ENCODE assay signal across 8 cellular contexts in the genomic region with DNA sequence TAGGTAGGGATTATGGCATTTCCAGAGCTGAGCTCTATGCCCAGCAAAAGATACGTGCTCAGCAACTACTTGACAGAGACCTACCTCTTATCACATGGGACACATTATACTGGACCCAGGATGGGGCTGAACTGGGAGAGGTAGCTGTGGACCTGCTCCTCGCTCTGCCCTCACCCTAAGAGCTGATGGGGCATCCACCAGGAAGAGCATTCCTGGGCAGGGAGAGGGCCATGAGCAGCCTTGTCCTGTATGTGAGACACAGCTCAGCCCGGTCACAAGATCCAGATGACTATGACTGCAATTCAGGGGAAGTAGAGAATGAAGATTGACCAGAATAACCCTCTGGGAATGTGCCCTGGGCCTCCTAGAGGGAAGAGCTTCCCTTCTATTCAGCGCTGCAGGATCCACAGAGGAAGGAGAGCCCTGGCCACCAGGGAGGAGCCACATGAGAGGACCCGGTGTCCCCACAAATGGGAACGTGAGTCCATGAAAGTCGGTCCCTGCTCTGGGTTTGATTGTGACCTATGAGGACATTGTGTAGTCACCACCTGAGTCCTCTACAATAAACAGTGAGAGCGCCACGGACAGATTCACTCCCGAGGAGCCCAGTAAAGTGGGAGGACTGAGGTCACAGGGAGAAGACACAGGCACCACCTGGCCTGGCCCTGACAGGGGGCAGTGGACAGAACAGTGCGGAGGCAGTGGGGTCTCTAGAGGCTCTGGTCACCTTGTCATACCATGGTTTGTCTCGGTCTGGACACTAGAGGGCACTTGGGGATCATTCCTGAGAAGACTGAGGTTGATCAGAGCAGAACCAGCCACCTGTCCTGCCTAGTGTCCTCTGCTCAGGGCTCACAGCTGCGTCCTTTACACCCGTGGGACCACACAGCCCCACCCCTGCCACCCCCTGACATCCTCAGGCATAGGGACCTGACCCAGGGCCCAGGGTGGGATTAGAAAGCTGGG.
DNase-seq lines count a peak whose midpoint lies in the region; ATAC-seq and TF ChIP-seq lines count a peak whose summit lies in the region.

No MANE protein-coding gene starts in this region.

- ATAC-seq in T-helper 17 cell (peak; percentile 18), GM21360 (IDR thresholded peaks at IDR 0.05; ENCODE audit: unreplicated experiment) (no peak), HG03175 (IDR thresholded peaks at IDR 0.05; ENCODE audit: unreplicated experiment) (no peak)

- H3K9me3 ChIP-seq in T-helper 17 cell (ENCODE audit: control insufficient read depth, low read length, poor library complexity, severe bottlenecking) (no peaks in the 10 kb centered on the region), right atrium auricular region (no peaks in the 10 kb centered on the region), thyroid gland (no peaks in the 10 kb centered on the region)

- H3K9me3 Mint-ChIP-seq in activated naive CD8-positive, alpha-beta T cell treated with anti-CD3 and anti-CD28 coated beads for 36 hours: no peaks in the 10 kb centered on the region

- no peaks in the 10 kb centered on the region for H3K27me3 ChIP-seq in right atrium auricular region
- no peaks in the 10 kb centered on the region for H3K27me3 ChIP-seq in thyroid gland

- peaks cover 7% of the 10 kb centered on the region for H3K4me1 Mint-ChIP-seq in T-helper 17 cell
- no peaks in the 10 kb centered on the region for H3K4me1 Mint-ChIP-seq in activated naive CD8-positive, alpha-beta T cell treated with anti-CD3 and anti-CD28 coated beads for 36 hours

- H3K36me3 ChIP-seq in right atrium auricular region (no peaks in the 10 kb centered on the region), thyroid gland (no peaks in the 10 kb centered on the region)

- DNase-seq in GF-D8 (lab: John Stamatoyannopoulos, UW) (peak; percentile 10), HuH-7.5 (ENCODE audit: low spot score) (peak; percentile 33), T-helper 17 cell (no peak), right atrium auricular region (ENCODE audit: low spot score) (peak; percentile 53), thyroid gland (peak; percentile 31 to 46)
- no peak for DNase-seq in activated naive CD8-positive, alpha-beta T cell treated with anti-CD3 and anti-CD28 coated beads for 36 hours

- H3K4me3 ChIP-seq in right atrium auricular region: no peak overlapping the region
- H3K4me3 ChIP-seq in thyroid gland (replicated peaks in 1 of 3): no peak overlapping the region

- WGBS in thyroid gland, 2 donors: 43 to 46% methylated on average over 13 of the region's 14 CpGs

- no peak for TF ChIP-seq POLR2A in thyroid gland (IDR thresholded peaks at IDR 0.05)

- H3K27ac Mint-ChIP-seq in T-helper 17 cell: no peak overlapping the region
- H3K27ac Mint-ChIP-seq in activated naive CD8-positive, alpha-beta T cell treated with anti-CD3 and anti-CD28 coated beads for 36 hours: no peak overlapping the region

- H3K4me1 ChIP-seq in right atrium auricular region (no peaks in the 10 kb centered on the region), thyroid gland (no peaks in the 10 kb centered on the region)

- TF ChIP-seq CTCF in right atrium auricular region (IDR thresholded peaks at IDR 0.05) (peak in 1 of 2 donors; percentile 38), thyroid gland (IDR thresholded peaks at IDR 0.05) (peak in 4 of 6 experiments; percentile 6 to 49 (median 38))

- peaks cover 2% of the 10 kb centered on the region for H3K36me3 Mint-ChIP-seq in T-helper 17 cell (ENCODE audit: low read depth)
- no peaks in the 10 kb centered on the region for H3K36me3 Mint-ChIP-seq in activated naive CD8-positive, alpha-beta T cell treated with anti-CD3 and anti-CD28 coated beads for 36 hours

- intact Hi-C loops in thyroid gland (cut with DNase I): no loop called here

- H3K27ac ChIP-seq in right atrium auricular region (no peak overlapping the region), thyroid gland (no peak overlapping the region)

- peaks cover 78% of the 10 kb centered on the region for H3K27me3 Mint-ChIP-seq in T-helper 17 cell
- H3K27me3 Mint-ChIP-seq in activated naive CD8-positive, alpha-beta T cell treated with anti-CD3 and anti-CD28 coated beads for 36 hours: peaks cover 42% of the 10 kb centered on the region

- H3K4me3 Mint-ChIP-seq in T-helper 17 cell: no peak overlapping the region
- H3K4me3 Mint-ChIP-seq in activated naive CD8-positive, alpha-beta T cell treated with anti-CD3 and anti-CD28 coated beads for 36 hours: no peak overlapping the region

Comparison
In these comparisons a context has a peak if more than half of its experiments do, and no peak if none do; other contexts are left out.
1. DNase-seq: peak in GF-D8 (single experiment), HuH-7.5 (single experiment), right atrium auricular region (single experiment) and thyroid gland (2 of 2); none in T-helper 17 cell (0 of 3) and activated naive CD8-positive, alpha-beta T cell treated with anti-CD3 and anti-CD28 coated beads for 36 hours (single experiment).